ENCODE assay signal across 22 cellular contexts in the genomic region with DNA sequence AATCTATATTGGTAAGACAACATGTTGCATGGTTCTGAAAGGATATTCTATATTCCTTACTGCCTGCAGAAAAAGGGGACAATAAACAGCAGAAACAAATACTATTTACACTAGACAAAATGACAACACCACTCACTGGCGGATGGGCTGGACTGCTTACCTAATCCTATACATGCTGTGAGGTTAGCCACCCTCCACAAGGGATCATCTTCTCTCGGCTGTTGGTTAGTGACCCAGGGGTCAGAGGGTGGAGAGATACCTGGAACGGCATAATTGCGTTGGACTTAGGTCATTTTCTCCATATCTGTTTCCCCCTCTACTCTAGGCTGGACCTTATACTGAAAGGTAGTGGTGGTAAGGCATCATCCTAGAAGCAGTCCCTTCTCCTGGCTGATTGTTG.
A peak's percentile ranks its signal among the peaks of the same experiment; 100 is the strongest.
DNase-seq lines count a peak whose midpoint lies in the region; FAIRE-seq and TF ChIP-seq lines count a peak whose summit lies in the region.
"Had no signal": no experiment of that assay in that cellular context is flagged by ENCODE, and none has a peak within 500 bp of the region (broad histone marks: within the 10 kb centered on the region; RNA-seq: fewer than 3 reads in every experiment).

No MANE protein-coding gene starts in this region.

- WGBS in H1 (ENCODE audit: extremely low coverage in 1 of 2, insufficient coverage in 1 of 2, insufficient read length in 1 of 2, insufficient replicate concordance in 2 of 2, low coverage in 1 of 2, low lambda C conversion rate in 2 of 2, missing lambda C conversion rate in 1 of 2), 2 experiments: 79% methylated on average over 4 of the region's 4 CpGs; no CpG with 5 or more reads in 1 of the 2 experiments
- WGBS in small intestine, 3 donors: 49 to 71% (median 58%) methylated on average over 4 of the region's 4 CpGs

- H2BK20ac ChIP-seq in H1 (ENCODE audit: low read length): no peak overlapping the region

- H2BK15ac ChIP-seq in H1 (ENCODE audit: low read length): no peak overlapping the region

- TF ChIP-seq POLR2A in H1 (IDR thresholded peaks at IDR 0.05; ENCODE audit: control extremely low read depth in 1 of 2, low read depth in 2 of 2, low read length in 2 of 2): no peak

- no peak overlapping the region for H4K5ac ChIP-seq in H1 (ENCODE audit: insufficient read length, low read depth, low read length)

- H3K9me3 ChIP-seq in H1 (ENCODE audit: insufficient read depth in 2 of 2, low read depth in 1 of 2, low read length in 1 of 2): no peaks in the 10 kb centered on the region; a peak in 1 of 4 replicates
- H3K9me3 ChIP-seq in small intestine (ENCODE audit: control insufficient read depth, low read depth): no peaks in the 10 kb centered on the region
- H3K9me3 ChIP-seq: A549, Caco-2, HAP-1 had no signal

- no peak overlapping the region for H3K56ac ChIP-seq in H1 (replicated peaks; ENCODE audit: insufficient read length, low read depth, low read length)

- FAIRE-seq in H1 (lab: Jason Lieb, UNC) (no peak), small intestine (lab: Jason Lieb, UNC) (no peak)
- FAIRE-seq: A549, D721Med, GM12878, GM19239, HepG2 had no signal

- H2AFZ ChIP-seq in H1 (ENCODE audit: low read length): no peak overlapping the region

- no peak overlapping the region for H4K8ac ChIP-seq in H1 (ENCODE audit: extremely low read depth, insufficient read depth, low read length)

- POLR2A ChIA-PET in H1 (lab: Charles Lee; ENCODE audit: partially characterized antibody): interaction anchor here (1.0 kb wide), 1 partner anchor 35 kb away, joined by 4 read pairs; no protein-coding TSS in a partner anchor

- no peak for TF ChIP-seq CTCF in H1 (IDR thresholded peaks at IDR 0.05; ENCODE audit: control extremely low read depth in 1 of 3, insufficient read depth in 1 of 3, low read depth in 1 of 3, low read length in 3 of 3)

- H2BK12ac ChIP-seq in H1 (ENCODE audit: low read depth, low read length): no peak overlapping the region

- H3K27me3 ChIP-seq in H1 (replicated peaks in 1 of 4; ENCODE audit: control insufficient read depth in 3 of 4, extremely low read depth in 1 of 4, insufficient read depth in 3 of 4, low read length in 3 of 4) (no peaks in the 10 kb centered on the region; a peak in 1 of 7 replicates), small intestine (ENCODE audit: control insufficient read depth in 2 of 2, insufficient read depth in 2 of 2, low read length in 2 of 2) (no peaks in the 10 kb centered on the region)

- H3K4ac ChIP-seq in H1 (replicated peaks; ENCODE audit: insufficient read length, low read depth, low read length): no peak overlapping the region

- no peak overlapping the region for H3K4me3 ChIP-seq in H1 (ENCODE audit: extremely low read depth in 1 of 4, insufficient read depth in 2 of 4, low read depth in 3 of 4, low read length in 4 of 4)
- H3K4me3 ChIP-seq in small intestine (ENCODE audit: low read depth in 1 of 2, low read length in 2 of 2): no peak overlapping the region
- H3K4me3 ChIP-seq: A549, GM12878, HAP-1 had no signal

- H2BK120ac ChIP-seq in H1 (replicated peaks; ENCODE audit: low read depth, low read length): no peak overlapping the region

- H3K79me2 ChIP-seq in H1 (ENCODE audit: control insufficient read depth in 1 of 2, insufficient read depth in 2 of 2, low read length in 2 of 2): no peaks in the 10 kb centered on the region

- TF ChIP-seq RAD21 in H1 (IDR thresholded peaks at IDR 0.05 in 1 of 2, conservative IDR thresholded peaks at IDR 0.05 in 1 of 2; ENCODE audit: low read depth in 2 of 2, low read length in 2 of 2): no peak

- H3K18ac ChIP-seq in H1 (ENCODE audit: extremely low read depth, low read length): no peak overlapping the region

- no peaks in the 10 kb centered on the region for H3K4me1 ChIP-seq in H1 (replicated peaks in 1 of 4; ENCODE audit: control insufficient read depth in 3 of 4, insufficient read depth in 4 of 4, low read length in 3 of 4)
- no peaks in the 10 kb centered on the region for H3K4me1 ChIP-seq in small intestine (ENCODE audit: control insufficient read depth in 2 of 2, insufficient read depth in 1 of 2, low read depth in 1 of 2, low read length in 1 of 2)
- H3K4me1 ChIP-seq: A549, Caco-2, HAP-1 had no signal

- no peak overlapping the region for H4K91ac ChIP-seq in H1 (replicated peaks; ENCODE audit: insufficient read length, low read length)

- H3K36me3 ChIP-seq in H1 (ENCODE audit: control insufficient read depth in 2 of 4, insufficient read depth in 4 of 4, low read length in 3 of 4) (no peaks in the 10 kb centered on the region), small intestine (ENCODE audit: control insufficient read depth in 2 of 2, insufficient read depth in 2 of 2, low read length in 2 of 2) (no peaks in the 10 kb centered on the region)
- H3K36me3 ChIP-seq: HAP-1 had no signal

- no peaks in the 10 kb centered on the region for H3K79me1 ChIP-seq in H1 (ENCODE audit: low read depth, low read length)

- H3K9ac ChIP-seq in H1 (replicated peaks in 1 of 4; ENCODE audit: extremely low read depth in 1 of 4, low read depth in 3 of 4, low read length in 3 of 4): no peak overlapping the region

- H4K20me1 ChIP-seq in H1 (replicated peaks in 1 of 2; ENCODE audit: control insufficient read depth in 1 of 2, insufficient read depth in 2 of 2, low read length in 2 of 2): no peaks in the 10 kb centered on the region

- no peaks in the 10 kb centered on the region for H3K23me2 ChIP-seq in H1 (ENCODE audit: low read depth, low read length)

- no peak overlapping the region for H2AK5ac ChIP-seq in H1 (ENCODE audit: low read depth, low read length)

- DNase-seq in DMS53 (lab: John Stamatoyannopoulos, UW) (peak; percentile 53), DMS53 treated with DMSO at 0.1 percent for 48 hours (lab: John Stamatoyannopoulos, UW; ENCODE audit: unreplicated experiment) (no peak), HuH-7.5 (ENCODE audit: low spot score) (peak; percentile 29), H1 (ENCODE audit: low read depth in 1 of 2, low spot score in 2 of 2) (no peak), small intestine (peak; percentile 4), retina (no peak), DMS 273 treated with DMSO at 0.1 percent for 48 hours (lab: John Stamatoyannopoulos, UW) (no peak)
- no peak for DNase-seq in activated naive CD4-positive, alpha-beta T cell treated with Interleukin-2 at 50 U/mL for 16 hours
- DNase-seq: AML-193; Caco-2; CD4-positive, alpha-beta T cell; DND-41; EL; GOT3 had no signal

- no peak for TF ChIP-seq EP300 in H1 (IDR thresholded peaks at IDR 0.05; ENCODE audit: borderline replicate concordance in 1 of 2, low read depth in 2 of 2, low read length in 2 of 2)

- no peak overlapping the region for H3K14ac ChIP-seq in H1 (ENCODE audit: insufficient read length)

- no peak overlapping the region for H3K4me2 ChIP-seq in H1 (ENCODE audit: insufficient read depth in 1 of 2, low read depth in 2 of 2, low read length in 2 of 2)
- H3K4me2 ChIP-seq: A549 had no signal

- H3K23ac ChIP-seq in H1 (ENCODE audit: insufficient read length): no peak overlapping the region

- H2BK5ac ChIP-seq in H1 (ENCODE audit: low read depth, low read length): no peak overlapping the region

- CTCF ChIA-PET in H1 (lab: Charles Lee; ENCODE audit: partially characterized antibody): no interaction called here

- H3K27ac ChIP-seq in H1 (ENCODE audit: low read depth, low read length): no peak overlapping the region
- no peak overlapping the region for H3K27ac ChIP-seq in small intestine (ENCODE audit: low read depth in 1 of 2, low read length in 1 of 2)
- H3K27ac ChIP-seq: 22Rv1, A549, C4-2B had no signal

TF ChIP-seq in H1, 55 proteins besides CTCF, POLR2A, EP300 and RAD21:
- TF ChIP-seq POLR2AphosphoS5 (IDR thresholded peaks at IDR 0.05; ENCODE audit: low read depth, low read length): peak; percentile 91
- no peak for TF ChIP-seq SIX5 (IDR thresholded peaks at IDR 0.05; ENCODE audit: low read depth, low read length)

Comparison
In these comparisons a context has a peak if more than half of its experiments do, and no peak if none do; other contexts are left out.
1. DNase-seq: peak in DMS53 (single experiment), HuH-7.5 (single experiment) and small intestine (single experiment); none in DMS53 treated with DMSO at 0.1 percent for 48 hours (single experiment), H1 (0 of 2), retina (single experiment), activated naive CD4-positive, alpha-beta T cell treated with Interleukin-2 at 50 U/mL for 16 hours (single experiment) and DMS 273 treated with DMSO at 0.1 percent for 48 hours (single experiment).